Comparison of ENCODE assay signal across 9 cellular contexts in the genomic region with DNA sequence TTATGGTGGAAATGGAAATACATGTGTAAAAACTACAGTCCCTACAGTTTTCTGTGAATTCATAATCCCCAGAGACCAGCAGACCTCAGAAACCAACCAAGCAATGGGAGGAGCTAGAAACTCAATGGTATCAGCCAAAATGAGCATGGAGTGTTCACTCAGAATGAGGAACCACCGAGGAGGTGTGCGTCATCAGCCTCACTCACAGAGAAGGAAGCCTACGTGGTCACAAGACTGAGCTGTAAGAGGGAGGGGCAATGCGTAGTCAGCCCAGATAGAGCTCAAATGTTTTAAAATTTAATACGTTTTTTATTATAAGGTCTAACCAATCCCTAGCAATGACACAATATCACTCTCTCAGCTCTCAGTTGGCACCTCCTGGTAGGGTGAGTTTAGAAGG. TPM values are rescaled to one million over a fixed set of nuclear protein-coding genes. Genes with fewer than 3 reads are reported as not detected.
A peak's percentile ranks its signal among the peaks of the same experiment; 100 is the strongest.
DNase-seq lines count a peak whose midpoint lies in the region; ATAC-seq lines count a peak whose summit lies in the region.
"Had no signal": no experiment of that assay in that cellular context is flagged by ENCODE, and none has a peak within 500 bp of the region (broad histone marks: within the 10 kb centered on the region; RNA-seq: fewer than 3 reads in every experiment).

No MANE protein-coding gene starts in this region.

- DNase-seq in activated CD4-positive, CD25-positive, alpha-beta regulatory T cell treated with anti-CD3 and anti-CD28 coated beads, Interleukin-2, amount 50 U/mL, for 72 hours, result no peak
- peak; percentile 50 for DNase-seq in T-helper 2 cell treated with Interferon-gamma antibody and Interleukin-4, amounts not matched to agents 5 μg/mL and 100 μg/mL, for 36 hours (ENCODE audit: low spot score)
- DNase-seq in left cardiac atrium, result peak; percentile 76
- no peak for DNase-seq in NCI-H1694 (lab: John Stamatoyannopoulos, UW)
- no peak for DNase-seq in activated effector memory CD4-positive, alpha-beta T cell treated with Interleukin-2 at 50 U/mL for 16 hours

- no peak overlapping the region for H3K4me3 Mint-ChIP-seq in T-helper 2 cell treated with Interferon-gamma antibody and Interleukin-4, amounts not matched to agents 5 μg/mL and 100 μg/mL, for 36 hours

- peak overlapping the region; percentile 70 for H3K27ac ChIP-seq in temporal lobe (ENCODE audit: low read depth, low read length)
- H3K27ac ChIP-seq: 22Rv1 had no signal

- no peaks in the 10 kb centered on the region for H3K9me3 Mint-ChIP-seq in T-helper 2 cell treated with Interferon-gamma antibody and Interleukin-4, amounts not matched to agents 5 μg/mL and 100 μg/mL, for 36 hours

- H3K27ac Mint-ChIP-seq in T-helper 2 cell treated with Interferon-gamma antibody and Interleukin-4, amounts not matched to agents 5 μg/mL and 100 μg/mL, for 36 hours, result no peak overlapping the region

- H3K4me1 Mint-ChIP-seq in T-helper 2 cell treated with Interferon-gamma antibody and Interleukin-4, amounts not matched to agents 5 μg/mL and 100 μg/mL, for 36 hours (ENCODE audit: low read depth), result peaks cover 3% of the 10 kb centered on the region

- H3K36me3 Mint-ChIP-seq in T-helper 2 cell treated with Interferon-gamma antibody and Interleukin-4, amounts not matched to agents 5 μg/mL and 100 μg/mL, for 36 hours (ENCODE audit: low read depth), result no peaks in the 10 kb centered on the region

- intact Hi-C loops in left cardiac atrium (cut with DNase I), result no loop called here

- ATAC-seq in activated CD4-positive, CD25-positive, alpha-beta regulatory T cell treated with anti-CD3 and anti-CD28 coated beads, Interleukin-2, amount 50 U/mL, for 24 hours, result peak; percentile 68 to 78
- ATAC-seq in HG03095 (IDR thresholded peaks at IDR 0.05; ENCODE audit: unreplicated experiment), result peak; percentile 85
- peak; percentile 56 to 86 for ATAC-seq in left cardiac atrium

- H3K27me3 Mint-ChIP-seq in T-helper 2 cell treated with Interferon-gamma antibody and Interleukin-4, amounts not matched to agents 5 μg/mL and 100 μg/mL, for 36 hours (ENCODE audit: low read depth), result peaks cover 9% of the 10 kb centered on the region

RNA-seq across cellular contexts. Expression of gene MYLK4, which starts 17.4 kb away (rescaled TPM):
- 1 to 10 TPM; 1.6 to 2.6 TPM for total RNA-seq in left cardiac atrium
- total RNA-seq in temporal lobe, result 0.49 TPM

RNA-seq across cellular contexts. Expression of gene WRNIP1, which starts 31.9 kb away (rescaled TPM):
- 10 to 100 TPM; 34.8 to 36.9 TPM for total RNA-seq in left cardiac atrium
- 33.4 TPM for total RNA-seq in temporal lobe

Comparison
In these comparisons a context has a peak if more than half of its experiments do, and no peak if none do; other contexts are left out.
1. DNase-seq: peak in T-helper 2 cell treated with Interferon-gamma antibody and Interleukin-4, amounts not matched to agents 5 μg/mL and 100 μg/mL, for 36 hours (single experiment) and left cardiac atrium (single experiment); none in activated CD4-positive, CD25-positive, alpha-beta regulatory T cell treated with anti-CD3 and anti-CD28 coated beads, Interleukin-2, amount 50 U/mL, for 72 hours (single experiment), NCI-H1694 (single experiment) and activated effector memory CD4-positive, alpha-beta T cell treated with Interleukin-2 at 50 U/mL for 16 hours (single experiment).
2. Peak in every context shown above with its lines, with median percentiles within 50 percentile points of each other: ATAC-seq.